1 cellular context compared by ENCODE assay signal in the genomic region with DNA sequence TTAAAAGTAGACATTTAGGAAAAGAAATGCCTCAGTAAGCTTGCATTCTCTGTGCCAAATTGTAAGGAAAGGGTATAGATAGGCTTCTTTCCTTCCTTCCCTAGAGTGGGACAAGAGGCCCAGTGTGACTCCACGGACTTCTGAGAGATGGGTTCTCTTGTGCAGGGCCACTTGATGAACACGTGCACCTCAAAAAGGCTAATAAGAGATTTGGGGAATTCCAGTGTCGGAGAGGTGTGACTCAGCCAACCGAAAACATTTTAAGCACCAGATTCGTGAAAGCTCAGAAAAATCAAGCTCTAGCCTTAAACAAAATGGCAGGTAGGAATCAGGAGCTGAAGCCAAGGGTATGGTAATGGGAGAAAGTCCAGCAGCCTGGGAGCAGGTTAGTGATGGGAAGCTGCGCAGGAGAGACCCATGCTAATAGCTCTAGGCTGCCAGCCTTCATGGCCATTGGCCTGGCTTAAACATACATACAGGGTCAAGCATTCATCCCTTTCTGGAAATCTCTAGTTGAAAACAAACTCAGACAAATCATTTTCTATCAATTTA.
TF ChIP-seq lines count a peak whose summit lies in the region.

No MANE protein-coding gene starts in this region.

TF ChIP-seq in GM12878, 131 proteins besides CTCF, POLR2A, EP300 and RAD21 (continued from another document):
- TF ChIP-seq, protein P1, sequence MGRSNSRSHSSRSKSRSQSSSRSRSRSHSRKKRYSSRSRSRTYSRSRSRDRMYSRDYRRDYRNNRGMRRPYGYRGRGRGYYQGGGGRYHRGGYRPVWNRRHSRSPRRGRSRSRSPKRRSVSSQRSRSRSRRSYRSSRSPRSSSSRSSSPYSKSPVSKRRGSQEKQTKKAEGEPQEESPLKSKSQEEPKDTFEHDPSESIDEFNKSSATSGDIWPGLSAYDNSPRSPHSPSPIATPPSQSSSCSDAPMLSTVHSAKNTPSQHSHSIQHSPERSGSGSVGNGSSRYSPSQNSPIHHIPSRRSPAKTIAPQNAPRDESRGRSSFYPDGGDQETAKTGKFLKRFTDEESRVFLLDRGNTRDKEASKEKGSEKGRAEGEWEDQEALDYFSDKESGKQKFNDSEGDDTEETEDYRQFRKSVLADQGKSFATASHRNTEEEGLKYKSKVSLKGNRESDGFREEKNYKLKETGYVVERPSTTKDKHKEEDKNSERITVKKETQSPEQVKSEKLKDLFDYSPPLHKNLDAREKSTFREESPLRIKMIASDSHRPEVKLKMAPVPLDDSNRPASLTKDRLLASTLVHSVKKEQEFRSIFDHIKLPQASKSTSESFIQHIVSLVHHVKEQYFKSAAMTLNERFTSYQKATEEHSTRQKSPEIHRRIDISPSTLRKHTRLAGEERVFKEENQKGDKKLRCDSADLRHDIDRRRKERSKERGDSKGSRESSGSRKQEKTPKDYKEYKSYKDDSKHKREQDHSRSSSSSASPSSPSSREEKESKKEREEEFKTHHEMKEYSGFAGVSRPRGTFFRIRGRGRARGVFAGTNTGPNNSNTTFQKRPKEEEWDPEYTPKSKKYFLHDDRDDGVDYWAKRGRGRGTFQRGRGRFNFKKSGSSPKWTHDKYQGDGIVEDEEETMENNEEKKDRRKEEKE (IDR thresholded peaks at IDR 0.05) = no peak
- 0 out of 2 replicates have a peak, but pooled peaks have one; percentile 15 for TF ChIP-seq RUNX3 (IDR thresholded peaks at IDR 0.05; ENCODE audit: low read length)
